20 cellular contexts compared by ENCODE assay signal in the genomic region with DNA sequence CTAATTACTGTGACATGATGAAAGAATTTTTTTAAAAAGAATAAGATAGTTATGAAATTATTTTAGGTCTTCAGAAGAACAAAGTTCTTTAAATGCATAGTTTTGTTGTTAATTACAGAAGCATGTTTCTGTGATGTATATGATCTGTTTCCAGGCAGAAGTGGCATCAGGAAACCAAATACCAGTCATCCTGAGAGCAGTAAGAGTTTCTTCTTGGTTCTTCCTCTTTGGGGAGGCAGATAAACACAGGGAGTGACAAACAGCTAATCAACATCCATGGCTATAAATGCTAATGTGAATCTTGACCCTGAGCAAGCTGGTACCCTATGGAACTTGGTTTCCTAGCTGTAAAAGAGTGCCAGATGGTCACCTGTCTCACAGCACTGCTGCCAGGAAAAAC. TPM values are rescaled to one million over a fixed set of nuclear protein-coding genes. Genes with fewer than 3 reads are reported as not detected.
DNase-seq lines count a peak whose midpoint lies in the region; ATAC-seq, FAIRE-seq and TF ChIP-seq lines count a peak whose summit lies in the region.
"Had no signal": no experiment of that assay in that cellular context is flagged by ENCODE, and none has a peak within 500 bp of the region (broad histone marks: within the 10 kb centered on the region; RNA-seq: fewer than 3 reads in every experiment).

No MANE protein-coding gene starts in this region.

- H3K36me3 ChIP-seq in GM12878 (ENCODE audit: control insufficient read depth in 2 of 2, insufficient read depth in 2 of 2, low read length in 1 of 2) = peaks cover 23 to 50% of the 10 kb centered on the region in 2 experiments

- H3K4me2 ChIP-seq in GM12878 (ENCODE audit: control insufficient read depth, insufficient read depth) = no peak overlapping the region

- H3K4me3 ChIP-seq in GM12878 = no peak overlapping the region
- H3K4me3 ChIP-seq: left ventricle myocardium inferior, SK-N-MC, transverse colon had no signal

- no peaks in the 10 kb centered on the region for H3K9me3 ChIP-seq in CD4-positive, alpha-beta T cell (ENCODE audit: control insufficient read depth, low read length)
- H3K9me3 ChIP-seq in GM12878 (replicated peaks; ENCODE audit: control insufficient read depth, insufficient read depth, low read length) = no peaks in the 10 kb centered on the region
- H3K9me3 ChIP-seq: left ventricle myocardium inferior, transverse colon had no signal

- RAD21 ChIA-PET in GM12878 (lab: Charles Lee; ENCODE audit: unreplicated experiment) = interaction anchor here (1.3 kb wide), 1 partner anchor 105 kb away, joined by 3 read pairs; no protein-coding TSS in a partner anchor

- no peak overlapping the region for H3K9ac ChIP-seq in GM12878 (ENCODE audit: control insufficient read depth, insufficient read depth, low read length)
- H3K9ac ChIP-seq: parathyroid adenoma had no signal

- no peak for TF ChIP-seq POLR2A in GM12891 (IDR thresholded peaks at IDR 0.05; ENCODE audit: low read depth, low read length)
- no peak for TF ChIP-seq POLR2A in GM12878 (IDR thresholded peaks at IDR 0.05; ENCODE audit: low read depth, low read length)

- peak; percentile 45 for FAIRE-seq in GM12891 (lab: Jason Lieb, UNC)
- FAIRE-seq in GM12878 (lab: Jason Lieb, UNC) = peak; percentile 82

- ATAC-seq in CD4-positive, alpha-beta T cell (ENCODE audit: poor library complexity) = no peak
- peak; percentile 58 for ATAC-seq in GM12878
- ATAC-seq in GM19463 (IDR thresholded peaks at IDR 0.05; ENCODE audit: unreplicated experiment) = no peak

- peak overlapping the region; percentile 56 for H3K27ac Mint-ChIP-seq in CD4-positive, alpha-beta T cell

- peaks cover 50% of the 10 kb centered on the region for H3K4me1 Mint-ChIP-seq in CD4-positive, alpha-beta T cell (ENCODE audit: low read depth)

- H3K27me3 ChIP-seq in CD4-positive, alpha-beta T cell (ENCODE audit: control insufficient read depth, insufficient read depth, low read length) = no peaks in the 10 kb centered on the region
- no peaks in the 10 kb centered on the region for H3K27me3 ChIP-seq in GM12878 (replicated peaks in 1 of 2; ENCODE audit: control insufficient read depth in 2 of 2, insufficient read depth in 2 of 2, low read length in 1 of 2)
- H3K27me3 ChIP-seq: brain microvascular endothelial cell, transverse colon had no signal

- H2AFZ ChIP-seq in GM12878 (ENCODE audit: control insufficient read depth, low read depth, low read length) = no peak overlapping the region
- H2AFZ ChIP-seq: parathyroid adenoma had no signal

- H4K20me1 ChIP-seq in GM12878 (ENCODE audit: control insufficient read depth, insufficient read depth) = no peaks in the 10 kb centered on the region; the same call in 1 of the 2 replicates

- in situ Hi-C loops in GM12878 (cut with MboI) = no loop called here

- no peaks in the 10 kb centered on the region for H3K27me3 Mint-ChIP-seq in CD4-positive, alpha-beta T cell

- H3K27ac ChIP-seq in CD4-positive, alpha-beta T cell (ENCODE audit: low read depth, low read length) = no peak overlapping the region
- H3K27ac ChIP-seq in GM12878 (ENCODE audit: control insufficient read depth, insufficient read depth) = no peak overlapping the region
- H3K27ac ChIP-seq: brain microvascular endothelial cell, epithelial cell of prostate, HL-60, left ventricle myocardium inferior, parathyroid adenoma, SK-N-MC, transverse colon had no signal

- DNase-seq in CD4-positive, alpha-beta T cell = no peak
- no peak for DNase-seq in GM12891 (ENCODE audit: insufficient read length, low spot score)
- DNase-seq in NCI-H524 (lab: John Stamatoyannopoulos, UW) = peak; percentile 23 to 61
- DNase-seq in GM12878 (ENCODE audit: low read depth, low spot score) = no peak
- DNase-seq in NCI-H1930 (lab: John Stamatoyannopoulos, UW) = no peak
- no peak for DNase-seq in NOMO-1 treated with dmso at 0.1 percent for 144 hours (lab: John Stamatoyannopoulos, UW; ENCODE audit: unreplicated experiment)
- DNase-seq in SKM-1 (lab: John Stamatoyannopoulos, UW; ENCODE audit: unreplicated experiment) = no peak
- DNase-seq: activated CD4-positive, alpha-beta T cell treated with anti-CD3 and anti-CD28 coated beads, Interleukin-2, amount 50 U/mL, for 4 hours; activated effector memory CD4-positive, alpha-beta T cell treated with anti-CD3 and anti-CD28 coated beads, Interleukin-2, amount 50 U/mL, for 16 hours; brain microvascular endothelial cell; DMS79; left ventricle myocardium inferior; NCI-H1105 treated with DMSO at 0.1 percent for 48 hours; NCI-H226; transverse colon had no signal

- H3K9me3 Mint-ChIP-seq in CD4-positive, alpha-beta T cell = no peaks in the 10 kb centered on the region

- no peaks in the 10 kb centered on the region; the same call in 1 of the 2 replicates for H3K79me2 ChIP-seq in GM12878 (ENCODE audit: control insufficient read depth, insufficient read depth, low read length)
- H3K79me2 ChIP-seq: parathyroid adenoma had no signal

- no peak overlapping the region for H3K4me3 Mint-ChIP-seq in CD4-positive, alpha-beta T cell

- POLR2A ChIA-PET in CD4-positive, alpha-beta T cell (lab: Charles Lee) = interaction anchor here (1.1 to 2.0 kb wide), 5 partner anchors 13 to 106 kb away, joined by 3 to 7 read pairs (median 3); no protein-coding TSS in a partner anchor
- POLR2A ChIA-PET in GM12878 (lab: Charles Lee) = no interaction called here

- TF ChIP-seq CTCF in CD4-positive, alpha-beta T cell (IDR thresholded peaks at IDR 0.05) = no peak
- TF ChIP-seq CTCF in GM12878 (IDR thresholded peaks at IDR 0.05 in 2 of 3, conservative IDR thresholded peaks at IDR 0.05 in 1 of 3; ENCODE audit: control insufficient read depth in 2 of 3, extremely low read depth in 1 of 3, insufficient read depth in 1 of 3, low read depth in 3 of 3, low read length in 3 of 3) = no peak

- peaks cover 5% of the 10 kb centered on the region; the same call in 1 of the 2 replicates for H3K4me1 ChIP-seq in GM12878 (ENCODE audit: control insufficient read depth, insufficient read depth, low read length)
- H3K4me1 ChIP-seq: parathyroid adenoma had no signal

- intact Hi-C loops in CD4-positive, alpha-beta T cell (cut with DNase I, micrococcal nuclease) = no loop called here
- intact Hi-C loops in GM12878 (cut with micrococcal nuclease; ENCODE audit: unreplicated experiment) = no loop called here

- TF ChIP-seq EP300 in GM12878 (IDR thresholded peaks at IDR 0.05; ENCODE audit: borderline replicate concordance in 1 of 2, control insufficient read depth in 1 of 2, low read depth in 2 of 2, low read length in 2 of 2) = no peak

- BruUV-seq in GM12878 (replicated peaks; lab: Mats Ljungman, UMichigan) = no TSS peak

- CTCF ChIA-PET in CD4-positive, alpha-beta T cell (lab: Charles Lee) = interaction anchor here (1.2 to 1.5 kb wide), 3 partner anchors 81 to 131 kb away, joined by 3 to 5 read pairs (median 4); a partner anchor contains a TSS
- CTCF ChIA-PET in GM12878 (lab: Yijun Ruan, JAX) = interaction anchor here (0.9 to 1.8 kb wide), 7 partner anchors 9 to 127 kb away, joined by 3 to 9 read pairs (median 5); no protein-coding TSS in a partner anchor

- TF ChIP-seq RAD21 in GM12878 (IDR thresholded peaks at IDR 0.05; ENCODE audit: insufficient read depth, low read depth, low read length) = no peak

- SMC1A ChIA-PET in GM12878 (lab: Charles Lee; ENCODE audit: uncharacterized antibody, unreplicated experiment) = interaction anchor here (0.8 to 2.7 kb wide), 9 partner anchors 10 to 120 kb away, joined by 3 to 10 read pairs (median 3); a partner anchor contains a TSS

- H3K36me3 Mint-ChIP-seq in CD4-positive, alpha-beta T cell (ENCODE audit: low read depth) = peaks cover 98% of the 10 kb centered on the region

TF ChIP-seq in GM12891, 5 proteins besides CTCF, POLR2A, EP300 and RAD21:
- no peak for TF ChIP-seq PAX5 (IDR thresholded peaks at IDR 0.05; ENCODE audit: insufficient read depth, low read length, severe bottlenecking)
- no peak for TF ChIP-seq POLR2AphosphoS5 (IDR thresholded peaks at IDR 0.05; ENCODE audit: low read depth, low read length)
- peak; percentile 22; the same call in 1 of the 2 replicates for TF ChIP-seq SPI1 (IDR thresholded peaks at IDR 0.05; ENCODE audit: low read depth, low read length)
- no peak for TF ChIP-seq TAF1 (IDR thresholded peaks at IDR 0.05; ENCODE audit: low read depth, low read length)
- no peak for TF ChIP-seq POU2F2 (IDR thresholded peaks at IDR 0.05; ENCODE audit: low read depth, low read length)

RNA-seq across cellular contexts. Expression of a gene that starts 29.2 kb away (rescaled TPM):
- total RNA-seq in CD4-positive, alpha-beta T cell = 100 to 1,000 TPM; 237 to 264 TPM
- polyA plus RNA-seq in GM12891 (2012; ENCODE audit: low read depth, missing spikeins) = 91.7 TPM
- total RNA-seq in GM12878 (2013; cell fraction: nucleolus; rRNA removed) = 126 and 131 TPM in 2 replicates
- total RNA-seq in GM12878 (2014; rRNA removed) = 23.9 and 25.2 TPM in 2 replicates
- 52.1 and 57.1 TPM in 2 replicates for total RNA-seq in GM12878 (2014; rRNA removed; fragmentation: Illumina TruSeq; extraction: Trizol)
- 135 and 141 TPM in 2 replicates for total RNA-seq in GM12878 (2021)
- 45.3 TPM for polyA plus RNA-seq in GM12878 (2011; ENCODE audit: low read depth)
- 96.8 and 110 TPM in 2 replicates for polyA plus RNA-seq in GM12878 (2011; rRNA removed)
- 103 and 160 TPM in 2 replicates for polyA plus RNA-seq in GM12878 (2011; cell fraction: cytosol; rRNA removed)
- polyA plus RNA-seq in GM12878 (2011; cell fraction: nucleus; rRNA removed) = 112 and 138 TPM in 2 replicates
- 115 and 116 TPM in 2 replicates for polyA plus RNA-seq in GM12878 (2012)
- polyA plus RNA-seq in GM12878 (2014; fragmentation: Illumina TruSeq; extraction: Trizol) = 185 and 188 TPM in 2 replicates
- 10 to 100 TPM; 23.1 to 28.6 TPM for polyA plus RNA-seq in GM12878 (2014; fragmentation: Nextera tagmentation; extraction: Ambion mirVana)
- polyA plus RNA-seq in GM12878 (2014; rRNA removed) = 66.7 and 68.8 TPM in 2 replicates
- polyA plus RNA-seq in GM12878 (2016; fragmentation: Nextera tagmentation; extraction: Ambion mirVana) = 10 to 100 TPM; 71.2 to 77.5 TPM
- polyA minus RNA-seq in GM12878 (2011; rRNA and poly(A)+ RNA removed) = 114 and 136 TPM in 2 replicates
- 56.0 and 63.3 TPM in 2 replicates for polyA minus RNA-seq in GM12878 (2011; cell fraction: cytosol; rRNA and poly(A)+ RNA removed)
- polyA minus RNA-seq in GM12878 (2011; cell fraction: nucleus; rRNA and poly(A)+ RNA removed) = 84.1 and 152 TPM in 2 replicates

Comparison
In these comparisons a context has a peak if more than half of its experiments do, and no peak if none do; other contexts are left out.
1. DNase-seq: peak in NCI-H524 (2 of 2); none in CD4-positive, alpha-beta T cell (0 of 10), GM12891 (single experiment), GM12878 (single experiment), NCI-H1930 (0 of 2), NOMO-1 treated with dmso at 0.1 percent for 144 hours (single experiment) and SKM-1 (single experiment).